8 cellular contexts compared by ENCODE assay signal in genomic region chr13:40776681-40777165, GRCh38. TPM values are rescaled to one million over a fixed set of nuclear protein-coding genes. Genes with fewer than 3 reads are reported as not detected.
DNase-seq lines count a peak whose midpoint lies in the region; ATAC-seq and TF ChIP-seq lines count a peak whose summit lies in the region.

No MANE protein-coding gene starts in this region.

- no peak overlapping the region for H3K9ac ChIP-seq in liver (ENCODE audit: low read depth in 1 of 2, low read length in 2 of 2)

- H3K27ac ChIP-seq in liver (ENCODE audit: low read depth in 1 of 2, low read length in 2 of 2) (peak overlapping the region; percentile 16 to 49), stomach (peak overlapping the region in 4 of 5 donors; percentile 50 to 62 (median 54))

- H3K4me3 ChIP-seq in liver (ENCODE audit: low read depth in 1 of 3, low read length in 3 of 3), result no peak overlapping the region
- H3K4me3 ChIP-seq in stomach, result no peak overlapping the region

- H3K9me3 ChIP-seq in liver (ENCODE audit: control insufficient read depth in 4 of 4, low read length in 3 of 4) (no peaks in the 10 kb centered on the region), stomach (no peaks in the 10 kb centered on the region)

- H3K4me1 ChIP-seq in liver (ENCODE audit: control insufficient read depth in 4 of 4, insufficient read depth in 4 of 4, low read length in 3 of 4), result peaks cover 3 to 37% (median 13%) of the 10 kb centered on the region in 4 donors
- H3K4me1 ChIP-seq in stomach, result peaks cover 0 to 16% (median 8%) of the 10 kb centered on the region in 4 donors

- no peak for TF ChIP-seq RAD21 in liver (IDR thresholded peaks at IDR 0.05)

- TF ChIP-seq CTCF in liver (IDR thresholded peaks at IDR 0.05; ENCODE audit: low read depth, low read length, missing input control), result no peak
- no peak for TF ChIP-seq CTCF in stomach (IDR thresholded peaks at IDR 0.05)

- 0 out of 2 replicates have a peak, but pooled peaks have one; percentile 24 for TF ChIP-seq POLR2A in Raji (IDR thresholded peaks at IDR 0.05; ENCODE audit: insufficient read depth, low read depth, low read length)
- no peak for TF ChIP-seq POLR2A in stomach (IDR thresholded peaks at IDR 0.05)

- no peak for TF ChIP-seq EP300 in stomach (IDR thresholded peaks at IDR 0.05)

- H3K27me3 ChIP-seq in liver (ENCODE audit: control insufficient read depth in 4 of 4, insufficient read depth in 4 of 4, low read length in 3 of 4), result no peaks in the 10 kb centered on the region
- H3K27me3 ChIP-seq in stomach, result no peaks in the 10 kb centered on the region

- peak; percentile 62 for DNase-seq in activated effector memory CD4-positive, alpha-beta T cell treated with Interleukin-2 at 50 U/mL for 16 hours
- DNase-seq in stomach, result no peak
- DNase-seq in HK-2 (ENCODE audit: unreplicated experiment), result no peak
- DNase-seq in NCI-H526 (lab: John Stamatoyannopoulos, UW), result no peak

- ATAC-seq in GM18519 (IDR thresholded peaks at IDR 0.05; ENCODE audit: low FRiP score, unreplicated experiment), result peak; percentile 50
- ATAC-seq in HG02973 (IDR thresholded peaks at IDR 0.05; ENCODE audit: unreplicated experiment), result peak; percentile 39

- 59% methylated on average over 7 of the region's 7 CpGs for WGBS in liver
- WGBS in stomach, 5 donors, result 41 to 67% (median 47%) methylated on average over 7 of the region's 7 CpGs

- H3K36me3 ChIP-seq in liver (ENCODE audit: control insufficient read depth in 4 of 4, insufficient read depth in 3 of 4, low read depth in 1 of 4, low read length in 3 of 4), result no peaks in the 10 kb centered on the region
- H3K36me3 ChIP-seq in stomach, result no peaks in the 10 kb centered on the region

- intact Hi-C loops in stomach (cut with DNase I; ENCODE audit: low total_unique reads), result no loop called here

TF ChIP-seq in liver, 16 proteins besides CTCF, POLR2A, EP300 and RAD21:
- no peak for TF ChIP-seq HNF4A (conservative IDR thresholded peaks at IDR 0.05)
- TF ChIP-seq GABPA (IDR thresholded peaks at IDR 0.05 in 1 of 2, conservative IDR thresholded peaks at IDR 0.05 in 1 of 2), result no peak
- no peak for TF ChIP-seq HNF4G (IDR thresholded peaks at IDR 0.05)
- no peak for TF ChIP-seq ZBTB33 (IDR thresholded peaks at IDR 0.05)
- TF ChIP-seq NR2F2 (IDR thresholded peaks at IDR 0.05), result no peak
- no peak for TF ChIP-seq JUND (IDR thresholded peaks at IDR 0.05)
- TF ChIP-seq FOXA2 (IDR thresholded peaks at IDR 0.05), result no peak
- no peak for TF ChIP-seq MAX (IDR thresholded peaks at IDR 0.05)
- no peak for TF ChIP-seq EGR1 (IDR thresholded peaks at IDR 0.05; ENCODE audit: low read depth in 2 of 2)
- TF ChIP-seq SP1 (IDR thresholded peaks at IDR 0.05), result no peak
- TF ChIP-seq YY1 (IDR thresholded peaks at IDR 0.05), result no peak
- no peak for TF ChIP-seq REST (IDR thresholded peaks at IDR 0.05)
- TF ChIP-seq TAF1 (conservative IDR thresholded peaks at IDR 0.05), result no peak
- TF ChIP-seq RXRA (IDR thresholded peaks at IDR 0.05), result no peak
- TF ChIP-seq FOXA1 (IDR thresholded peaks at IDR 0.05), result no peak
- TF ChIP-seq ATF3 (IDR thresholded peaks at IDR 0.05), result no peak

RNA-seq across cellular contexts. Expression of gene MRPS31, which starts 5.7 kb away (rescaled TPM):
- total RNA-seq in liver (10 to 100 TPM; 13.4 to 15.8 TPM), stomach (10 to 100 TPM in 3 of 5 donors, 1 to 10 TPM in 2; 6.2 to 43.8 (median 26.8) TPM)
- polyA plus RNA-seq in liver (10 to 100 TPM; 16.2 to 17.6 TPM), stomach (10 to 100 TPM; 20.5 to 31.6 (median 22.9) TPM)

RNA-seq across cellular contexts. Expression of gene SLC25A15, which starts 12.7 kb away (rescaled TPM):
- total RNA-seq in liver (100 to 1,000 TPM in 1 of 2 donors, 10 to 100 TPM in 1; 29.3 to 106 TPM), stomach (10 to 100 TPM in 2 of 5 donors, 1 to 10 TPM in 1, under 1 TPM in 1, not detected in 1; 0.58 to 12.6 (median 10.9) TPM)
- polyA plus RNA-seq in liver (10 to 100 TPM; 49.7 to 84.1 TPM), stomach (1 to 10 TPM; 1.2 to 7.3 (median 5.7) TPM)
